ENCODE assay signal across 16 cellular contexts in the genomic region with DNA sequence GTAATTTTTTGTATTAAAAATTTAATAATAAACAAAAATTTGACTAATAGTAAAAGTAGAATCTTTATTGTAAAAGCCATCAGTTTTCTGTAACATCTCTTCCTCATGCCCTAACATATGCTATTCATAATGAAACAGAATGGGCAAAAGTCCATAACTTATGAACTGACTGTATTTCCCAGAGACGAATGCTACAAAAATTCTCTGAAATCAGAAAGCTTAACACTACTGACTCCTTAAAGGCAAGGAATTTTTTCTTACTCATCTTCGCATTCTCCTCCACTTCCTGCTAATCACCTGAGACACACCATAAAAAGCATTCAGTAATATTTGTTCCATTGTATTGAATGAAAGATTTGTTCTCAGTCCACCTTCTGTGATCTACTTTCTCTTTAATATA. TPM values are rescaled to one million over a fixed set of nuclear protein-coding genes. Genes with fewer than 3 reads are reported as not detected.
DNase-seq lines count a peak whose midpoint lies in the region; ATAC-seq and TF ChIP-seq lines count a peak whose summit lies in the region.
"Had no signal": no experiment of that assay in that cellular context is flagged by ENCODE, and none has a peak within 500 bp of the region (broad histone marks: within the 10 kb centered on the region; RNA-seq: fewer than 3 reads in every experiment).

No MANE protein-coding gene starts in this region.

- H3K36me3 ChIP-seq in SK-N-SH (replicated peaks in 1 of 2; ENCODE audit: control insufficient read depth in 1 of 2, insufficient read depth in 2 of 2, low read length in 1 of 2): peaks cover 9 to 23% of the 10 kb centered on the region in 2 experiments
- H3K36me3 ChIP-seq: adrenal gland had no signal

- H2AFZ ChIP-seq in SK-N-SH (ENCODE audit: low read depth): no peak overlapping the region

- 79% methylated on average over 2 of the region's 2 CpGs for WGBS in SK-N-SH (ENCODE audit: low lambda C conversion rate)

- H3K9ac ChIP-seq in SK-N-SH: no peak overlapping the region

- no peak overlapping the region for H3K4me2 ChIP-seq in SK-N-SH
- H3K4me2 ChIP-seq: smooth muscle cell had no signal

- H3K27ac ChIP-seq in SK-N-SH (ENCODE audit: low read depth in 2 of 2, low read length in 1 of 2): peak overlapping the region; percentile 0 to 43; a peak in 2 of 4 replicates
- H3K27ac ChIP-seq: adrenal gland, heart left ventricle, vagina had no signal

- no peaks in the 10 kb centered on the region; a peak in 2 of 4 replicates for H3K4me1 ChIP-seq in SK-N-SH (ENCODE audit: control insufficient read depth in 1 of 2, insufficient read depth in 2 of 2, low read depth in 1 of 2, low read length in 1 of 2)

- peaks cover 3% of the 10 kb centered on the region for H3F3A ChIP-seq in SK-N-SH (replicated peaks; ENCODE audit: insufficient read depth)

- no peak for TF ChIP-seq CTCF in SK-N-SH (IDR thresholded peaks at IDR 0.05)

- no peak for TF ChIP-seq RAD21 in SK-N-SH (IDR thresholded peaks at IDR 0.05; ENCODE audit: low read length)

- POLR2A ChIA-PET in SK-N-SH (lab: Yijun Ruan, JAX): no interaction called here

- CTCF ChIA-PET in SK-N-SH (lab: Yijun Ruan, JAX): interaction anchor here (1.6 kb wide), 1 partner anchor 309 kb away, joined by 3 read pairs; no protein-coding TSS in a partner anchor

- peaks cover 46% of the 10 kb centered on the region for H3K79me2 ChIP-seq in SK-N-SH (ENCODE audit: insufficient read depth)

- ATAC-seq in GM18868 (IDR thresholded peaks at IDR 0.05; ENCODE audit: unreplicated experiment): peak; percentile 71
- no peak for ATAC-seq in GM19397 (IDR thresholded peaks at IDR 0.05; ENCODE audit: unreplicated experiment)
- ATAC-seq in GM18873 (IDR thresholded peaks at IDR 0.05; ENCODE audit: low FRiP score, unreplicated experiment): no peak

- no peaks in the 10 kb centered on the region for H3K9me2 ChIP-seq in SK-N-SH

- H3K27me3 ChIP-seq in SK-N-SH (ENCODE audit: insufficient read depth): no peaks in the 10 kb centered on the region
- H3K27me3 ChIP-seq: adrenal gland, heart left ventricle, vagina had no signal

- H3K9me3 ChIP-seq in SK-N-SH: no peaks in the 10 kb centered on the region
- H3K9me3 ChIP-seq: adrenal gland, heart left ventricle, vagina had no signal

- H3K4me3 ChIP-seq in SK-N-SH (ENCODE audit: low read depth in 2 of 2, low read length in 1 of 2): no peak overlapping the region
- H3K4me3 ChIP-seq: adrenal gland, heart left ventricle, smooth muscle cell, vagina had no signal

- TF ChIP-seq EP300 in SK-N-SH (IDR thresholded peaks at IDR 0.05; ENCODE audit: borderline replicate concordance in 1 of 2, low read depth in 1 of 2, low read length in 1 of 2): no peak

- no peaks in the 10 kb centered on the region for H4K20me1 ChIP-seq in SK-N-SH (ENCODE audit: insufficient read depth)

- DNase-seq in EH (ENCODE audit: low read depth): peak; percentile 25
- DNase-seq in SK-N-SH: no peak
- DNase-seq in iris pigment epithelial cell (ENCODE audit: low read depth): peak; percentile 5
- no peak for DNase-seq in NCI-H146 treated with DMSO at 0.1 percent for 48 hours (lab: John Stamatoyannopoulos, UW; ENCODE audit: unreplicated experiment)
- DNase-seq: adrenal gland; C1 segment of cervical spinal cord; DMS53; heart left ventricle; posterior cingulate gyrus; RPMI8226; stimulated activated naive CD4-positive, alpha-beta T cell treated with Interleukin-2 at 50 U/mL for 16 hours had no signal

TF ChIP-seq in SK-N-SH, 30 proteins besides CTCF, POLR2A, EP300 and RAD21:
- TF ChIP-seq EZH2phosphoT487 (IDR thresholded peaks at IDR 0.05; ENCODE audit: borderline replicate concordance, low read depth): no peak
- TF ChIP-seq ZBTB33 (IDR thresholded peaks at IDR 0.05; ENCODE audit: borderline replicate concordance, low read depth): no peak
- TF ChIP-seq PBX3 (IDR thresholded peaks at IDR 0.05): no peak
- TF ChIP-seq GABPA (IDR thresholded peaks at IDR 0.05; ENCODE audit: low read depth): no peak
- TF ChIP-seq, protein P1, sequence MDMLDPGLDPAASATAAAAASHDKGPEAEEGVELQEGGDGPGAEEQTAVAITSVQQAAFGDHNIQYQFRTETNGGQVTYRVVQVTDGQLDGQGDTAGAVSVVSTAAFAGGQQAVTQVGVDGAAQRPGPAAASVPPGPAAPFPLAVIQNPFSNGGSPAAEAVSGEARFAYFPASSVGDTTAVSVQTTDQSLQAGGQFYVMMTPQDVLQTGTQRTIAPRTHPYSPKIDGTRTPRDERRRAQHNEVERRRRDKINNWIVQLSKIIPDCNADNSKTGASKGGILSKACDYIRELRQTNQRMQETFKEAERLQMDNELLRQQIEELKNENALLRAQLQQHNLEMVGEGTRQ (IDR thresholded peaks at IDR 0.05; ENCODE audit: borderline replicate concordance, low read depth, low read length): no peak
- no peak for TF ChIP-seq SMC3 (IDR thresholded peaks at IDR 0.05; ENCODE audit: low read depth, low read length)
- no peak for TF ChIP-seq TAF1 (IDR thresholded peaks at IDR 0.05; ENCODE audit: borderline replicate concordance, low read depth, low read length)
- TF ChIP-seq REST (IDR thresholded peaks at IDR 0.05; ENCODE audit: low read depth, low read length): no peak

RNA-seq across cellular contexts. Expression of gene MON2, which starts 17.6 kb away (rescaled TPM):
- polyA plus RNA-seq in SK-N-SH (2012; rRNA removed): 4.4 and 5.1 TPM in 2 replicates
- polyA plus RNA-seq in SK-N-SH (2012; cell fraction: cytosol; rRNA removed): 4.3 and 5.1 TPM in 2 replicates
- 19.1 and 31.1 TPM in 2 replicates for polyA plus RNA-seq in SK-N-SH (2012; cell fraction: nucleus; rRNA removed)

Comparison
In these comparisons a context has a peak if more than half of its experiments do, and no peak if none do; other contexts are left out.
1. DNase-seq: peak in EH (single experiment) and iris pigment epithelial cell (single experiment); none in SK-N-SH (single experiment) and NCI-H146 treated with DMSO at 0.1 percent for 48 hours (single experiment).